ENCODE assay signal across 14 cellular contexts in the genomic region with DNA sequence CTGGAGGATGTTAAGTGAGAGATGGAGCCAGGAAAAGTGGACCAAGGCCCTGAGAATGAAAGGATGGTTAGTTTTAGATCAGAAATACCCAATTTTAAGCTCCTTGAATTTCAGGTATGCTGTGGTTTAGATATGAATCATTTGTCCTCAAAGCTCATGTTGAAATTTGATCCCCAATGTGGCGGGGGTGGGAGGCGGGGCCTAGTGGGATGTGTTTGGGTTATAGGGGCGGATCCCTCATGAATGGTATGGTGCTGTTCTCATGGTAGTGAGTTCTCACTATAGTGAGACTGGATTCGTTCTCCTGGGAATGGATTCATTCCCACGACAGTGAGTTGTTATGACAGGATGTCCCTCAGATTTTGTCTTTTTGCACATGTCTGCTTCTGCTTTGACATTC. TPM values are rescaled to one million over a fixed set of nuclear protein-coding genes. Genes with fewer than 3 reads are reported as not detected.
DNase-seq lines count a peak whose midpoint lies in the region; TF ChIP-seq lines count a peak whose summit lies in the region.
"Had no signal": no experiment of that assay in that cellular context is flagged by ENCODE, and none has a peak within 500 bp of the region (broad histone marks: within the 10 kb centered on the region; RNA-seq: fewer than 3 reads in every experiment).

No MANE protein-coding gene starts in this region.

- TF ChIP-seq CTCF in HFF-Myc (IDR thresholded peaks at IDR 0.05; ENCODE audit: low read depth, low read length, missing control alignments) = no peak
- no peak for TF ChIP-seq CTCF in fibroblast of villous mesenchyme (IDR thresholded peaks at IDR 0.05; ENCODE audit: insufficient read depth, low read depth, low read length)
- no peak for TF ChIP-seq CTCF in MM.1S (IDR thresholded peaks at IDR 0.05; ENCODE audit: low read length)

- H3K27ac ChIP-seq in SJCRH30 (no peak overlapping the region), MM.1S (ENCODE audit: low read length) (no peak overlapping the region)
- H3K27ac ChIP-seq: left lung, stomach had no signal

- H3K9ac ChIP-seq in MM.1S (ENCODE audit: low read length) = no peak overlapping the region

- intact Hi-C loops in posterior vena cava (cut with DNase I) = no loop called here

- H3K4me1 ChIP-seq in SJCRH30 (no peaks in the 10 kb centered on the region), MM.1S (ENCODE audit: low read length) (peaks cover 18% of the 10 kb centered on the region)
- H3K4me1 ChIP-seq: left lung, stomach had no signal

- H3K27me3 ChIP-seq in SJCRH30 (no peaks in the 10 kb centered on the region), MM.1S (replicated peaks; ENCODE audit: insufficient read depth, low read length) (no peaks in the 10 kb centered on the region)

- DNase-seq in COLO668 (lab: John Stamatoyannopoulos, UW; ENCODE audit: unreplicated experiment) (peak; percentile 13), HFF-Myc (ENCODE audit: extremely low read depth, low read depth) (peak; percentile 3), SJCRH30 (peak; percentile 6 to 19), fibroblast of villous mesenchyme (ENCODE audit: low read depth) (peak; percentile 14), CD1c-positive myeloid dendritic cell (ENCODE audit: extremely low spot score) (no peak), MM.1S (no peak), posterior vena cava (ENCODE audit: low spot score) (no peak)
- DNase-seq in stimulated activated CD8-positive, alpha-beta memory T cell treated with anti-CD3 and anti-CD28 coated beads, Interleukin-4, amount 100 ng/mL, for 48 hours = no peak
- DNase-seq: GF-D8, left lung, NCI-H345, nephron progenitor cell, right cardiac atrium, stomach had no signal

- H3K36me3 ChIP-seq in SJCRH30 (no peaks in the 10 kb centered on the region), MM.1S (replicated peaks; ENCODE audit: insufficient read depth, low read length) (no peaks in the 10 kb centered on the region)
- H3K36me3 ChIP-seq: left lung, stomach had no signal

- H3K9me2 ChIP-seq in MM.1S (replicated peaks; ENCODE audit: insufficient read depth, low read length) = no peaks in the 10 kb centered on the region

- H3F3A ChIP-seq in MM.1S (ENCODE audit: insufficient read depth, low read length) = no peaks in the 10 kb centered on the region

- no peak overlapping the region for H2AFZ ChIP-seq in MM.1S (ENCODE audit: low read length)

- peaks cover 95% of the 10 kb centered on the region for H3K79me2 ChIP-seq in MM.1S (ENCODE audit: low read length)

- H4K20me1 ChIP-seq in MM.1S (ENCODE audit: insufficient read depth, low read length) = no peaks in the 10 kb centered on the region

- no peak overlapping the region for H3K4me2 ChIP-seq in MM.1S (ENCODE audit: low read depth, low read length)

- H3K4me3 ChIP-seq in HFF-Myc (replicated peaks; ENCODE audit: low read depth, low read length) (no peak overlapping the region), SJCRH30 (no peak overlapping the region), fibroblast of villous mesenchyme (ENCODE audit: low read depth, low read length) (no peak overlapping the region), MM.1S (ENCODE audit: low read length) (no peak overlapping the region)
- H3K4me3 ChIP-seq: left lung, stomach had no signal

- no peaks in the 10 kb centered on the region for H3K9me3 ChIP-seq in SJCRH30 (replicated peaks)
- H3K9me3 ChIP-seq in MM.1S (replicated peaks; ENCODE audit: insufficient read depth, low read length) = no peaks in the 10 kb centered on the region
- H3K9me3 ChIP-seq: left lung, stomach had no signal

RNA-seq across cellular contexts. Expression of a gene that starts 11.4 kb away (rescaled TPM):
- 39.1 and 39.7 TPM in 2 replicates for total RNA-seq in SJCRH30 (2014; rRNA removed; shearing (Covaris generic))
- total RNA-seq in fibroblast of villous mesenchyme (under 0.01 TPM in 2 replicates), posterior vena cava (1 to 10 TPM; 1.2 to 1.4 TPM)

Comparison
In these comparisons a context has a peak if more than half of its experiments do, and no peak if none do; other contexts are left out.
1. DNase-seq: peak in COLO668 (single experiment), HFF-Myc (single experiment), SJCRH30 (2 of 2) and fibroblast of villous mesenchyme (single experiment); none in stimulated activated CD8-positive, alpha-beta memory T cell treated with anti-CD3 and anti-CD28 coated beads, Interleukin-4, amount 100 ng/mL, for 48 hours (single experiment), CD1c-positive myeloid dendritic cell (single experiment), MM.1S (single experiment) and posterior vena cava (single experiment).
2. RNA of a gene that starts 11.4 kb away (total RNA-seq): 39.1 to 39.7 TPM in SJCRH30; 1.2 to 1.4 TPM in posterior vena cava and under 0.01 TPM in fibroblast of villous mesenchyme; every median in the first group is over 10 times any median in the second.